In genomic region chr17:57685499-57686132, GRCh38 we compare ENCODE assay signal across 36 cellular contexts. TPM values are rescaled to one million over a fixed set of nuclear protein-coding genes. Genes with fewer than 3 reads are reported as not detected.
DNase-seq lines count a peak whose midpoint lies in the region; ATAC-seq, FAIRE-seq and TF ChIP-seq lines count a peak whose summit lies in the region.
"Had no signal": no experiment of that assay in that cellular context is flagged by ENCODE, and none has a peak within 500 bp of the region (broad histone marks: within the 10 kb centered on the region; RNA-seq: fewer than 3 reads in every experiment).

No MANE protein-coding gene starts in this region.

- H3K27ac ChIP-seq in HepG2 (ENCODE audit: extremely low read length, insufficient read depth, low read length) (no peak overlapping the region), right lobe of liver (no peak overlapping the region), esophagus muscularis mucosa (replicated peaks in 1 of 4) (no peak overlapping the region)
- H3K27ac ChIP-seq: esophagus squamous epithelium, foreskin keratinocyte, HL-60, SJCRH30, skin epidermis, upper lobe of left lung had no signal

- H3K4me3 Mint-ChIP-seq in T-helper 17 cell: no peak overlapping the region
- H3K4me3 Mint-ChIP-seq: activated B cell treated with CpG ODN at 0.5 μM for 24 hours; activated CD4-positive, alpha-beta T cell treated with anti-CD3 and anti-CD28 coated beads, Interleukin-2, amount 10 ng/mL, durations not matched to agents 7 days and 5 days; activated T-helper 1 cell treated with anti-CD3 and anti-CD28 coated beads, Interleukin-12 subunit alpha, Interleukin-12 subunit beta, Interleukin-2, Interleukin-4 antibody, amounts not matched to agents 30 ng/mL and 10 ng/mL and 1 ng/mL, durations not matched to agents 14 hours and 24 hours and 36 hours; natural killer cell treated with Interleukin-12 subunit alpha and Interleukin-12 subunit beta and Interleukin-15 and Interleukin-18, amount 100 ng/mL, for 72 hours; stimulated activated naive B cell treated with anti-CD40 and anti-IgM and Interleukin-4, amounts not matched to agents 10 μg/mL and 1 μg/mL and 100 μg/mL, for 72 hours had no signal

- DNase-seq in HepG2 (ENCODE audit: low spot score): no peak
- DNase-seq in right lobe of liver: no peak
- DNase-seq in T-helper 17 cell: no peak
- DNase-seq in esophagus muscularis mucosa (ENCODE audit: extremely low spot score): peak; percentile 82
- DNase-seq in urothelium cell line (ENCODE audit: low spot score): no peak
- no peak for DNase-seq in GDM1 (lab: John Stamatoyannopoulos, UW)
- DNase-seq in medulla oblongata (ENCODE audit: extremely low spot score): no peak
- DNase-seq: activated B cell treated with CpG ODN at 0.5 μM for 24 hours; activated CD4-positive, alpha-beta T cell treated with anti-CD3 and anti-CD28 coated beads, Interleukin-2, amount 10 ng/mL, durations not matched to agents 7 days and 5 days; activated CD8-positive, alpha-beta memory T cell treated with anti-CD3 and anti-CD28 coated beads, Interleukin-2, amount 50 U/mL, for 4 hours; activated naive CD4-positive, alpha-beta T cell treated with Interleukin-2 at 50 U/mL for 16 hours; central memory CD4-positive, alpha-beta T cell; DMS153; esophagus squamous epithelium; kidney glomerular epithelial cell; MV-4-11; NCI-H1436 treated with DMSO at 0.1 percent for 48 hours; NCI-H2107; NCI-H446; RPMI8226; SJCRH30; stimulated activated naive B cell treated with anti-CD40 and anti-IgM and Interleukin-4, amounts not matched to agents 10 μg/mL and 1 μg/mL and 100 μg/mL, for 72 hours; substantia nigra; SW 1271; upper lobe of left lung had no signal

- no peaks in the 10 kb centered on the region for H3K36me3 Mint-ChIP-seq in T-helper 17 cell (ENCODE audit: low read depth)
- H3K36me3 Mint-ChIP-seq: natural killer cell treated with Interleukin-12 subunit alpha and Interleukin-12 subunit beta and Interleukin-15 and Interleukin-18, amount 100 ng/mL, for 72 hours had no signal

- H4K20me1 ChIP-seq in HepG2 (ENCODE audit: insufficient read depth, low read length): no peaks in the 10 kb centered on the region
- H4K20me1 ChIP-seq: BLaER1 treated with 17β-estradiol and CSF1 and Interleukin-3, amounts not matched to agents 10 nM and 100 nM had no signal

- H3K79me2 ChIP-seq in HepG2 (ENCODE audit: insufficient read depth, low read length): no peaks in the 10 kb centered on the region

- H3K4me1 ChIP-seq in HepG2 (ENCODE audit: insufficient read depth, low read length) (no peaks in the 10 kb centered on the region), right lobe of liver (no peaks in the 10 kb centered on the region), esophagus muscularis mucosa (no peaks in the 10 kb centered on the region)
- H3K4me1 ChIP-seq: esophagus squamous epithelium, foreskin keratinocyte, SJCRH30, upper lobe of left lung had no signal

- peak overlapping the region; percentile 47 for H3K27ac Mint-ChIP-seq in T-helper 17 cell
- H3K27ac Mint-ChIP-seq: activated B cell treated with CpG ODN at 0.5 μM for 24 hours; activated CD4-positive, alpha-beta T cell treated with anti-CD3 and anti-CD28 coated beads, Interleukin-2, amount 10 ng/mL, durations not matched to agents 7 days and 5 days; activated T-helper 1 cell treated with anti-CD3 and anti-CD28 coated beads, Interleukin-12 subunit alpha, Interleukin-12 subunit beta, Interleukin-2, Interleukin-4 antibody, amounts not matched to agents 30 ng/mL and 10 ng/mL and 1 ng/mL, durations not matched to agents 14 hours and 24 hours and 36 hours; natural killer cell treated with Interleukin-12 subunit alpha and Interleukin-12 subunit beta and Interleukin-15 and Interleukin-18, amount 100 ng/mL, for 72 hours; stimulated activated naive B cell treated with anti-CD40 and anti-IgM and Interleukin-4, amounts not matched to agents 10 μg/mL and 1 μg/mL and 100 μg/mL, for 72 hours had no signal

- H3K9ac ChIP-seq in HepG2 (ENCODE audit: insufficient read depth, low read depth, low read length): no peak overlapping the region
- H3K9ac ChIP-seq: BLaER1 treated with 17β-estradiol and CSF1 and Interleukin-3, amounts not matched to agents 10 nM and 100 nM had no signal

- no peak overlapping the region for H3K4me2 ChIP-seq in HepG2 (ENCODE audit: low read depth, low read length)

- TF ChIP-seq CTCF in HepG2 (CRISPR knock-in tag; IDR thresholded peaks at IDR 0.05) (no peak), right lobe of liver (IDR thresholded peaks at IDR 0.05) (no peak), esophagus muscularis mucosa (IDR thresholded peaks at IDR 0.05) (no peak)

- no peak overlapping the region for H3K4me3 ChIP-seq in HepG2 (replicated peaks in 1 of 3; ENCODE audit: insufficient read depth in 1 of 3, low read depth in 2 of 3, low read length in 3 of 3)
- H3K4me3 ChIP-seq in right lobe of liver: no peak overlapping the region
- H3K4me3 ChIP-seq in esophagus muscularis mucosa: no peak overlapping the region
- H3K4me3 ChIP-seq: BLaER1 treated with 17β-estradiol and CSF1 and Interleukin-3, amounts not matched to agents 10 nM and 100 nM; esophagus squamous epithelium; SJCRH30; skin epidermis; upper lobe of left lung had no signal

- ATAC-seq in HepG2 (peak; percentile 54), right lobe of liver (no peak), T-helper 17 cell (no peak), GM19324 (IDR thresholded peaks at IDR 0.05; ENCODE audit: low FRiP score, unreplicated experiment) (no peak)
- ATAC-seq: foreskin keratinocyte; natural killer cell treated with Interleukin-12 subunit alpha and Interleukin-12 subunit beta and Interleukin-15 and Interleukin-18, amount 100 ng/mL, for 72 hours; stimulated activated naive B cell treated with anti-CD40 and anti-IgM and Interleukin-4, amounts not matched to agents 10 μg/mL and 1 μg/mL and 100 μg/mL, for 72 hours had no signal

- H3K4me1 Mint-ChIP-seq in T-helper 17 cell: peaks cover 2% of the 10 kb centered on the region
- H3K4me1 Mint-ChIP-seq: activated CD4-positive, alpha-beta T cell treated with anti-CD3 and anti-CD28 coated beads, Interleukin-2, amount 10 ng/mL, durations not matched to agents 7 days and 5 days had no signal

- peaks cover 5 to 14% of the 10 kb centered on the region in 2 experiments for H3K36me3 ChIP-seq in HepG2 (replicated peaks in 1 of 2; ENCODE audit: control insufficient read depth in 1 of 2, insufficient read depth in 2 of 2, low read length in 2 of 2)
- H3K36me3 ChIP-seq in right lobe of liver: no peaks in the 10 kb centered on the region
- peaks cover 0 to 9% (median 0%) of the 10 kb centered on the region in 4 donors for H3K36me3 ChIP-seq in esophagus muscularis mucosa
- H3K36me3 ChIP-seq: SJCRH30, upper lobe of left lung had no signal

- no peak for TF ChIP-seq POLR2A in HepG2 (IDR thresholded peaks at IDR 0.05; ENCODE audit: insufficient read depth in 1 of 2, low read depth in 2 of 2, low read length in 2 of 2)
- TF ChIP-seq POLR2A in right lobe of liver (IDR thresholded peaks at IDR 0.05): no peak
- TF ChIP-seq POLR2A in esophagus muscularis mucosa (IDR thresholded peaks at IDR 0.05; ENCODE audit: low read depth): no peak

- H3K27me3 ChIP-seq in HepG2 (ENCODE audit: control insufficient read depth in 1 of 2, insufficient read depth in 2 of 2, low read length in 2 of 2): no peaks in the 10 kb centered on the region
- H3K27me3 ChIP-seq in right lobe of liver: no peaks in the 10 kb centered on the region
- H3K27me3 ChIP-seq in esophagus muscularis mucosa: no peaks in the 10 kb centered on the region
- H3K27me3 ChIP-seq: BLaER1 treated with 17β-estradiol and CSF1 and Interleukin-3, amounts not matched to agents 10 nM and 100 nM; esophagus squamous epithelium; foreskin keratinocyte; SJCRH30; upper lobe of left lung had no signal

- no peak overlapping the region for H2AFZ ChIP-seq in HepG2 (ENCODE audit: low read length)

- in situ Hi-C loops in HepG2 (cut with HindIII; ENCODE audit: extremely low pct_ligation_motif_present, low pct_unique_long_range_greater_than_20kb): no loop called here

- H3K9me3 ChIP-seq in HepG2 (ENCODE audit: low read length) (no peaks in the 10 kb centered on the region), right lobe of liver (no peaks in the 10 kb centered on the region), T-helper 17 cell (ENCODE audit: control insufficient read depth, low read length, poor library complexity, severe bottlenecking) (no peaks in the 10 kb centered on the region), esophagus muscularis mucosa (no peaks in the 10 kb centered on the region)
- H3K9me3 ChIP-seq: BLaER1 treated with 17β-estradiol and CSF1 and Interleukin-3, amounts not matched to agents 10 nM and 100 nM; esophagus squamous epithelium; SJCRH30; upper lobe of left lung had no signal

- FAIRE-seq in HepG2 (lab: Jason Lieb, UNC) (no peak), urothelium cell line (lab: Jason Lieb, UNC) (peak; percentile 74)

- no TSS peak for BruUV-seq in HepG2 (replicated peaks; lab: Mats Ljungman, UMichigan)

- TF ChIP-seq EP300 in HepG2 (IDR thresholded peaks at IDR 0.05; ENCODE audit: low read depth in 2 of 2, low read length in 2 of 2) (no peak), HepG2 (CRISPR knock-in tag; IDR thresholded peaks at IDR 0.05; ENCODE audit: borderline replicate concordance) (no peak), esophagus muscularis mucosa (IDR thresholded peaks at IDR 0.05) (no peak)

- TF ChIP-seq RAD21 in HepG2 (CRISPR knock-in tag; IDR thresholded peaks at IDR 0.05): no peak

- CTCF ChIA-PET in HepG2 (lab: Yijun Ruan, JAX; ENCODE audit: low intra/inter-chr PET ratio, low total read pairs): no interaction called here

- intact Hi-C loops in HepG2 (cut with micrococcal nuclease; ENCODE audit: unreplicated experiment): no loop called here
- intact Hi-C loops in right lobe of liver (cut with DNase I): no loop called here
- intact Hi-C loops in esophagus muscularis mucosa (cut with DNase I): no loop called here

- POLR2A ChIA-PET in HepG2 (lab: Yijun Ruan, JAX): no interaction called here

- 91% methylated on average over 7 of the region's 7 CpGs for WGBS in HepG2 (ENCODE audit: low lambda C conversion rate)
- WGBS in right lobe of liver (ENCODE audit: insufficient coverage, low coverage, low lambda C conversion rate, missing lambda C conversion rate): 86% methylated on average over 4 of the region's 7 CpGs
- 96% methylated on average over 7 of the region's 7 CpGs for WGBS in esophagus muscularis mucosa

- no peaks in the 10 kb centered on the region for H3K27me3 Mint-ChIP-seq in T-helper 17 cell
- H3K27me3 Mint-ChIP-seq: activated B cell treated with CpG ODN at 0.5 μM for 24 hours; natural killer cell treated with Interleukin-12 subunit alpha and Interleukin-12 subunit beta and Interleukin-15 and Interleukin-18, amount 100 ng/mL, for 72 hours; stimulated activated naive B cell treated with anti-CD40 and anti-IgM and Interleukin-4, amounts not matched to agents 10 μg/mL and 1 μg/mL and 100 μg/mL, for 72 hours had no signal

RNA-seq across cellular contexts. Expression of gene CCDC182, which starts 59.5 kb away (rescaled TPM):
- total RNA-seq in HepG2 (2016; rRNA removed; fragmentation: Illumina TruSeq; extraction: Trizol) (not detected in 2 replicates), right lobe of liver (not detected), T-helper 17 cell (not detected), esophagus muscularis mucosa (not detected)
- not detected in 2 replicates for total RNA-seq in HepG2 (2016; cell fraction: cytosol; rRNA removed; fragmentation: Illumina TruSeq; extraction: Trizol; ENCODE audit: low read depth)
- total RNA-seq in HepG2 (2016; cell fraction: insoluble cytoplasmic fraction; rRNA removed; fragmentation: Illumina TruSeq; extraction: Trizol): not detected in 2 replicates
- total RNA-seq in HepG2 (2016; cell fraction: membrane; rRNA removed; fragmentation: Illumina TruSeq; extraction: Trizol): not detected in 2 replicates
- not detected in 2 replicates for total RNA-seq in HepG2 (2016; cell fraction: nucleus; rRNA removed; fragmentation: Illumina TruSeq; extraction: Trizol)
- not detected in 2 replicates for polyA plus RNA-seq in HepG2 (2011; rRNA removed)
- not detected in 2 replicates for polyA plus RNA-seq in HepG2 (2011; cell fraction: cytosol; rRNA removed)
- not detected in 2 replicates for polyA plus RNA-seq in HepG2 (2011; cell fraction: nucleus; rRNA removed)
- not detected in 2 replicates for polyA plus RNA-seq in HepG2 (2012)
- polyA plus RNA-seq in HepG2 (2016; cell fraction: cytosol; fragmentation: Illumina TruSeq; extraction: Trizol; ENCODE audit: low read depth): not detected in 2 replicates
- not detected in 2 replicates for polyA plus RNA-seq in HepG2 (2016; cell fraction: insoluble cytoplasmic fraction; fragmentation: Illumina TruSeq; extraction: Trizol; ENCODE audit: low read depth)
- polyA plus RNA-seq in HepG2 (2016; cell fraction: membrane; fragmentation: Illumina TruSeq; extraction: Trizol; ENCODE audit: low read depth): not detected in 2 replicates
- not detected in 2 replicates for polyA plus RNA-seq in HepG2 (2016; cell fraction: nucleus; fragmentation: Illumina TruSeq; extraction: Trizol; ENCODE audit: insufficient read depth, low read depth)
- not detected in 2 replicates for polyA minus RNA-seq in HepG2 (2011; rRNA and poly(A)+ RNA removed; ENCODE audit: low replicate concordance)
- polyA minus RNA-seq in HepG2 (2011; cell fraction: cytosol; rRNA and poly(A)+ RNA removed): not detected in 2 replicates
- polyA minus RNA-seq in HepG2 (2011; cell fraction: nucleus; rRNA and poly(A)+ RNA removed): not detected in 2 replicates
- total RNA-seq: activated B cell treated with CpG ODN at 0.5 μM for 24 hours; activated CD4-positive, alpha-beta T cell treated with anti-CD3 and anti-CD28 coated beads, Interleukin-2, amount 10 ng/mL, durations not matched to agents 7 days and 5 days; activated T-helper 1 cell treated with anti-CD3 and anti-CD28 coated beads, Interleukin-12 subunit alpha, Interleukin-12 subunit beta, Interleukin-2, Interleukin-4 antibody, amounts not matched to agents 30 ng/mL and 10 ng/mL and 1 ng/mL, durations not matched to agents 14 hours and 24 hours and 36 hours; esophagus squamous epithelium; foreskin keratinocyte; lower leg skin; mucosa of gallbladder; natural killer cell treated with Interleukin-12 subunit alpha and Interleukin-12 subunit beta and Interleukin-15 and Interleukin-18, amount 100 ng/mL, for 72 hours; omental fat pad; SJCRH30; upper lobe of left lung had no signal
- polyA plus RNA-seq: AG04450, foreskin keratinocyte had no signal
